Comparison of ENCODE assay signal across 8 cellular contexts in the genomic region with DNA sequence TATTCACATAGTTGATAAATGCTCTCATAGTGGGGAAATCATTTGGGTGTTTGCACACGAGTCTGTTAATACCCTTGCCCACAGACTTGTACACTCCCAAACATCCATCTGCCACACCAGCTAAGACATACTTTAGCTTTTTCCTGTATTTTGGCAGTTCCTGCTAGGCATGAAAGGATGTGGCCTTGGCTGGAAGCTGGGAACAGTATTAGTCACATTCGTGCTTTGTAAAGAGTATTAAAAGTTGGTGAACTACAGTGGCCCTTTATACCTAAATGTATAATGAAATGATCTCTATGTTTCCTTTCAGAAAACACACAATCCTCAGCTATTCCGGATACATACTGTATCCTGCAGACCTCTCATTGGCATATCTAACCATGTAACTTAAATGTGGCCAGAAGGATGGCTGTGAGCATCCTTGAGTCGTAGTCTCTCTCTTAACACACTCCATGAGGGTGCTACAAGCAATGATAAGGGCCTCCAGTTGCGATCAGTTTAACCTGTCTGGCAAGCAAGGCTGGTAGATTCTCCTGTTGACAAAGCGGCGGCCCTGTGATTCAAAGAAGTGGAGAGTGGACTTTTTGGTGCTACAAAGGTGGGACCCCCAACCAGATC. TPM values are rescaled to one million over a fixed set of nuclear protein-coding genes. Genes with fewer than 3 reads are reported as not detected.
DNase-seq lines count a peak whose midpoint lies in the region; ATAC-seq and TF ChIP-seq lines count a peak whose summit lies in the region.

No MANE protein-coding gene starts in this region.

- H3K27me3 Mint-ChIP-seq in activated CD4-positive, alpha-beta memory T cell treated with anti-CD3 and anti-CD28 coated beads, Interleukin-2, amount 10 ng/mL, durations not matched to agents 7 days and 5 days, result peaks cover 5% of the 10 kb centered on the region

- peak overlapping the region; percentile 82 to 92 for H3K9ac ChIP-seq in stomach smooth muscle (ENCODE audit: low read length in 2 of 2)

- H3K4me1 Mint-ChIP-seq in activated CD4-positive, alpha-beta memory T cell treated with anti-CD3 and anti-CD28 coated beads, Interleukin-2, amount 10 ng/mL, durations not matched to agents 7 days and 5 days, result peaks cover 50% of the 10 kb centered on the region

- TF ChIP-seq CTCF in GM10248 (IDR thresholded peaks at IDR 0.05; ENCODE audit: control extremely low read depth, extremely low read depth, low read depth, missing control alignments), result no peak

- POLR2A ChIA-PET in activated CD4-positive, alpha-beta memory T cell treated with anti-CD3 and anti-CD28 coated beads, Interleukin-2, amount 10 ng/mL, durations not matched to agents 7 days and 5 days (lab: Charles Lee), result interaction anchor here (0.7 to 3.1 kb wide), 20 partner anchors 9 to 377 kb away, joined by 3 to 22 read pairs (median 4); a partner anchor contains a TSS
- POLR2A ChIA-PET in GM10248 (lab: Yijun Ruan, JAX), result no interaction called here

- CTCF ChIA-PET in activated CD4-positive, alpha-beta memory T cell treated with anti-CD3 and anti-CD28 coated beads, Interleukin-2, amount 10 ng/mL, durations not matched to agents 7 days and 5 days (lab: Charles Lee), result interaction anchor here (1.0 to 4.6 kb wide), 5 partner anchors 16 to 241 kb away, joined by 3 to 22 read pairs (median 4); a partner anchor contains a TSS
- CTCF ChIA-PET in GM10248 (lab: Yijun Ruan, JAX), result interaction anchor here (0.9 to 3.6 kb wide), 3 partner anchors 15 to 87 kb away, joined by 3 to 18 read pairs (median 9); no protein-coding TSS in a partner anchor

- peak overlapping the region; percentile 98 for H3K27ac Mint-ChIP-seq in activated CD4-positive, alpha-beta memory T cell treated with anti-CD3 and anti-CD28 coated beads, Interleukin-2, amount 10 ng/mL, durations not matched to agents 7 days and 5 days

- no peak for ATAC-seq in left lobe of liver

- H3K4me3 ChIP-seq in stomach smooth muscle (ENCODE audit: low read length in 2 of 2), result peak overlapping the region; percentile 59 to 80

- peaks cover 32% of the 10 kb centered on the region for H3K4me1 ChIP-seq in stomach smooth muscle (ENCODE audit: control insufficient read depth, insufficient read depth, low read length)

- no peaks in the 10 kb centered on the region for H3K27me3 ChIP-seq in stomach smooth muscle (ENCODE audit: control insufficient read depth in 1 of 2, insufficient read depth in 2 of 2, low read length in 2 of 2)

- DNase-seq in DMS53 (lab: John Stamatoyannopoulos, UW) (peak; percentile 64), DMS53 treated with DMSO at 0.1 percent for 48 hours (lab: John Stamatoyannopoulos, UW; ENCODE audit: unreplicated experiment) (no peak), hepatic stellate cell (ENCODE audit: low spot score) (peak; percentile 50), left lobe of liver (ENCODE audit: low spot score) (no peak), GM10248 (ENCODE audit: extremely low spot score) (no peak)
- DNase-seq in activated CD4-positive, alpha-beta memory T cell treated with anti-CD3 and anti-CD28 coated beads, Interleukin-2, amount 10 ng/mL, durations not matched to agents 7 days and 5 days, result no peak
- DNase-seq in activated effector memory CD4-positive, alpha-beta T cell treated with Interleukin-2 at 50 U/mL for 16 hours, result no peak

- no peaks in the 10 kb centered on the region for H3K9me3 ChIP-seq in stomach smooth muscle (ENCODE audit: control insufficient read depth in 2 of 2, low read length in 2 of 2)

- H3K4me3 Mint-ChIP-seq in activated CD4-positive, alpha-beta memory T cell treated with anti-CD3 and anti-CD28 coated beads, Interleukin-2, amount 10 ng/mL, durations not matched to agents 7 days and 5 days, result peak overlapping the region; percentile 96

- H3K36me3 ChIP-seq in stomach smooth muscle (ENCODE audit: control insufficient read depth in 2 of 2, insufficient read depth in 2 of 2, low read length in 2 of 2), result peaks cover 19 to 29% of the 10 kb centered on the region in 2 donors

- H3K36me3 Mint-ChIP-seq in activated CD4-positive, alpha-beta memory T cell treated with anti-CD3 and anti-CD28 coated beads, Interleukin-2, amount 10 ng/mL, durations not matched to agents 7 days and 5 days (ENCODE audit: low read depth), result peaks cover 48% of the 10 kb centered on the region

- peak overlapping the region; percentile 92 for H3K27ac ChIP-seq in stomach smooth muscle (ENCODE audit: low read length)

- no peaks in the 10 kb centered on the region for H3K9me3 Mint-ChIP-seq in activated CD4-positive, alpha-beta memory T cell treated with anti-CD3 and anti-CD28 coated beads, Interleukin-2, amount 10 ng/mL, durations not matched to agents 7 days and 5 days

RNA-seq across cellular contexts. Expression of a gene that starts 1.5 kb away (rescaled TPM):
- 10 to 100 TPM; 70.6 to 76.1 TPM for total RNA-seq in activated CD4-positive, alpha-beta memory T cell treated with anti-CD3 and anti-CD28 coated beads, Interleukin-2, amount 10 ng/mL, durations not matched to agents 7 days and 5 days
- 20.2 TPM for total RNA-seq in left lobe of liver

RNA-seq across cellular contexts. Expression of a gene that starts 16.4 kb away (rescaled TPM):
- total RNA-seq in activated CD4-positive, alpha-beta memory T cell treated with anti-CD3 and anti-CD28 coated beads, Interleukin-2, amount 10 ng/mL, durations not matched to agents 7 days and 5 days, result not detected
- total RNA-seq in left lobe of liver, result not detected

RNA-seq across cellular contexts. Expression of a gene that starts 40.7 kb away (rescaled TPM):
- total RNA-seq in activated CD4-positive, alpha-beta memory T cell treated with anti-CD3 and anti-CD28 coated beads, Interleukin-2, amount 10 ng/mL, durations not matched to agents 7 days and 5 days, result not detected
- total RNA-seq in left lobe of liver, result 4.1 TPM

Comparison
In these comparisons a context has a peak if more than half of its experiments do, and no peak if none do; other contexts are left out.
1. DNase-seq: peak in DMS53 (single experiment) and hepatic stellate cell (single experiment); none in DMS53 treated with DMSO at 0.1 percent for 48 hours (single experiment), activated CD4-positive, alpha-beta memory T cell treated with anti-CD3 and anti-CD28 coated beads, Interleukin-2, amount 10 ng/mL, durations not matched to agents 7 days and 5 days (single experiment), left lobe of liver (single experiment), GM10248 (single experiment) and activated effector memory CD4-positive, alpha-beta T cell treated with Interleukin-2 at 50 U/mL for 16 hours (single experiment).